In the genomic region with DNA sequence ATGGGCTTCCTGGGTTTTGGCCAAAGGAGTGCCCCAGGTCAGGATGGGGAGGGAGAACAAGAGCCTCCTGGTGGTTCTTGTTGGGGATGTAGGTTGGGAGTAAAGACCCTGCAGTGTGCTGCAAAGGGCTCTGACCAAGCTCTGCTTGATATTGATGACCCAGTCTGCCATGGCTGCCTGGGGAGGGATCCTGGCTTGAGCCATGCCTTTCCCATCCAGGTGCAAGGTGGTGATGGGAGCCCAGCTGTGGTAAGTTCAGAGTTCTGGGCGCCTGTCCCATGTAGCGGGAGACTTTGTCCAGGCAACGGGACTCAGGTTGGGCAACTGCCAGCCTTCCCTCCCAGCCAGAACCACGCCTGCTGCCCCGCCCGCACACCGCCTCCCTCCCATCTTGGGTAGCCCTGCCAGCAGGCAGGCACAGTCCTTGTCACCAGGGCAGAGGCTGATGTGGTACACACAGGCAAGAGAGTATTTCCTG, we compare ENCODE assay signal across 9 cellular contexts. TPM values are rescaled to one million over a fixed set of nuclear protein-coding genes. Genes with fewer than 3 reads are reported as not detected.
DNase-seq lines count a peak whose midpoint lies in the region; ATAC-seq and TF ChIP-seq lines count a peak whose summit lies in the region.
"Had no signal": no experiment of that assay in that cellular context is flagged by ENCODE, and none has a peak within 500 bp of the region (broad histone marks: within the 10 kb centered on the region; RNA-seq: fewer than 3 reads in every experiment).

No MANE protein-coding gene starts in this region.

- peak overlapping the region; percentile 78 to 91 for H3K27ac ChIP-seq in mucosa of rectum (ENCODE audit: low read depth in 2 of 2, low read length in 2 of 2)
- H3K27ac ChIP-seq in vagina, result peak overlapping the region; percentile 92

- no peaks in the 10 kb centered on the region for H3K4me1 ChIP-seq in endocrine pancreas (ENCODE audit: control insufficient read depth, insufficient read depth, low read length)
- H3K4me1 ChIP-seq in mucosa of rectum (ENCODE audit: control insufficient read depth in 2 of 2, insufficient read depth in 2 of 2, low read length in 2 of 2), result peaks cover 63 to 65% of the 10 kb centered on the region in 2 donors
- H3K4me1 ChIP-seq in vagina, result peaks cover 81% of the 10 kb centered on the region

- H3K36me3 ChIP-seq in GM06990 (ENCODE audit: control insufficient read depth, insufficient read depth, low read length), result peaks cover 3% of the 10 kb centered on the region
- no peaks in the 10 kb centered on the region for H3K36me3 ChIP-seq in endocrine pancreas (ENCODE audit: control insufficient read depth, insufficient read depth, low read length)
- H3K36me3 ChIP-seq in mucosa of rectum (ENCODE audit: control insufficient read depth in 2 of 2, insufficient read depth in 2 of 2, low read length in 2 of 2), result peaks cover 0 to 3% of the 10 kb centered on the region in 2 donors
- no peaks in the 10 kb centered on the region for H3K36me3 ChIP-seq in vagina

- ATAC-seq in HG02981 (IDR thresholded peaks at IDR 0.05; ENCODE audit: unreplicated experiment), result no peak

- no peak for TF ChIP-seq POLR2A in vagina (IDR thresholded peaks at IDR 0.05)

- no peaks in the 10 kb centered on the region for H3K27me3 ChIP-seq in GM06990 (replicated peaks; ENCODE audit: control insufficient read depth, insufficient read depth, low read length)
- no peaks in the 10 kb centered on the region for H3K27me3 ChIP-seq in endocrine pancreas (ENCODE audit: control insufficient read depth, insufficient read depth, low read length)
- no peaks in the 10 kb centered on the region for H3K27me3 ChIP-seq in mucosa of rectum (ENCODE audit: control insufficient read depth in 2 of 2, insufficient read depth in 2 of 2, low read length in 2 of 2)
- no peaks in the 10 kb centered on the region for H3K27me3 ChIP-seq in vagina

- peak overlapping the region; percentile 93 for H3K9ac ChIP-seq in endocrine pancreas (ENCODE audit: control insufficient read depth, insufficient read depth, low read length)
- H3K9ac ChIP-seq in mucosa of rectum (ENCODE audit: low read depth in 1 of 2, low read length in 2 of 2), result peak overlapping the region; percentile 25 to 56

- TF ChIP-seq CTCF in GM06990 (IDR thresholded peaks at IDR 0.05; ENCODE audit: insufficient read depth, low read length, poor library complexity, severe bottlenecking), result no peak
- TF ChIP-seq CTCF in vagina (IDR thresholded peaks at IDR 0.05), result no peak

- H3K4me3 ChIP-seq in GM06990 (replicated peaks; ENCODE audit: low read depth, low read length) (peak overlapping the region; percentile 90), endocrine pancreas (ENCODE audit: control insufficient read depth, insufficient read depth, low read length) (no peak overlapping the region), mucosa of rectum (ENCODE audit: low read length in 2 of 2) (peak overlapping the region; percentile 78 to 88), vagina (peak overlapping the region; percentile 87 to 97)

- intact Hi-C loops in vagina (cut with DNase I), result no loop called here

- DNase-seq in GM06990 (ENCODE audit: extremely low read depth, insufficient read length) (no peak), RPMI8226 (peak; percentile 72), vagina (ENCODE audit: extremely low spot score in 2 of 2) (no peak), SK-N-DZ (ENCODE audit: low spot score) (no peak), cortex of kidney (lab: John Stamatoyannopoulos, UW) (no peak)

- H3K9me3 ChIP-seq in endocrine pancreas (ENCODE audit: control insufficient read depth, low read length) (no peaks in the 10 kb centered on the region), mucosa of rectum (ENCODE audit: control insufficient read depth in 2 of 2, low read length in 2 of 2) (no peaks in the 10 kb centered on the region), vagina (no peaks in the 10 kb centered on the region)

RNA-seq across cellular contexts. Expression of gene GNAI2, which starts 2.6 kb away (rescaled TPM):
- 244 TPM for total RNA-seq in vagina
- 52.3 and 58.3 TPM in 2 replicates for polyA plus RNA-seq in SK-N-DZ (2014; cell fraction: cytosol; rRNA removed)
- polyA plus RNA-seq in SK-N-DZ (2014; cell fraction: nucleus; rRNA removed), result 39.3 and 43.2 TPM in 2 replicates

RNA-seq across cellular contexts. Expression of gene SEMA3B, which starts 30.4 kb away (rescaled TPM):
- 32.9 TPM for total RNA-seq in vagina
- 0.92 and 2.3 TPM in 2 replicates for polyA plus RNA-seq in SK-N-DZ (2014; cell fraction: cytosol; rRNA removed)
- polyA plus RNA-seq in SK-N-DZ (2014; cell fraction: nucleus; rRNA removed), result 10.7 and 12.1 TPM in 2 replicates

RNA-seq across cellular contexts. Expression of gene SLC38A3, which starts 33.5 kb away (rescaled TPM):
- total RNA-seq in vagina, result 2.0 TPM
- polyA plus RNA-seq in SK-N-DZ (2014; cell fraction: cytosol; rRNA removed), result 0.03 and 0.39 TPM in 2 replicates
- polyA plus RNA-seq in SK-N-DZ (2014; cell fraction: nucleus; rRNA removed), result 0.22 and 1.5 TPM in 2 replicates
- total RNA-seq: subcutaneous adipose tissue had no signal

RNA-seq across cellular contexts. Expression of gene LSMEM2, which starts 40.3 kb away (rescaled TPM):
- total RNA-seq in vagina, result not detected
- polyA plus RNA-seq in SK-N-DZ (2014; cell fraction: cytosol; rRNA removed), result 0.09 TPM in 1 of 2 replicates, not detected in the other
- polyA plus RNA-seq in SK-N-DZ (2014; cell fraction: nucleus; rRNA removed), result not detected in 2 replicates
- total RNA-seq: subcutaneous adipose tissue had no signal

RNA-seq across cellular contexts. Expression of gene GNAT1, which starts 47.2 kb away (rescaled TPM):
- total RNA-seq in vagina, result not detected
- 0.20 TPM in 1 of 2 replicates, not detected in the other for polyA plus RNA-seq in SK-N-DZ (2014; cell fraction: cytosol; rRNA removed)
- polyA plus RNA-seq in SK-N-DZ (2014; cell fraction: nucleus; rRNA removed), result not detected in 2 replicates
- total RNA-seq: subcutaneous adipose tissue had no signal
